26 cellular contexts compared by ENCODE assay signal in the genomic region with DNA sequence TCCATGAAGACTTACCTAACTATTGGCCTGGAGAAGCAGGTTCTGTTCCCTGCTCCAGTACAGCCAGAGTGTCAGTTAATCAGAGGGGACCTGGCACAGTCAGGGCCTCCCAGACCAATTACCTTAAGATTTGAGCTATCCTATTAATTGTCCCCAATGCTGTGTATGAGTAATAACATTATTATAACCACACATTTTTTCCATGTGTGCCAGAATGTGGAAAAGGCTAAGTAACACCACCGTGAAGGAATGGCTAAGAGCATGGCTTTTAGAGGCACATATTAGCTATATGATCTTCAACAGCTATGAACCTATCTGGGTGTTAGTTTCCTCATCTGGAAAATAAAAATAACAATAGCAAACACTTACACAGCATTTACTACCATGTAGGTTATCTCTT.
"Had no signal": no experiment of that assay in that cellular context is flagged by ENCODE, and none has a peak within 500 bp of the region (broad histone marks: within the 10 kb centered on the region; RNA-seq: fewer than 3 reads in every experiment).

No MANE protein-coding gene starts in this region.

- H3K27me3 ChIP-seq: esophagus muscularis mucosa, heart right ventricle, left lung, neutrophil, pancreas, stomach, thyroid gland, vagina had no signal

- H3K36me3 Mint-ChIP-seq: naive thymus-derived CD8-positive, alpha-beta T cell had no signal

- DNase-seq: dermis blood vessel endothelial cell; effector memory CD4-positive, alpha-beta T cell; foreskin melanocyte; glutamatergic neuron; heart right ventricle; hippocampal formation; left cardiac atrium; left lung; naive thymus-derived CD8-positive, alpha-beta T cell; pancreas; retina; stimulated activated CD4-positive, alpha-beta T cell treated with anti-CD3 and anti-CD28 coated beads, Interleukin-12 subunit alpha, Interleukin-12 subunit beta, amount 100 ng/mL, for 4 hours; stimulated activated CD4-positive, alpha-beta T cell treated with anti-CD3 and anti-CD28 coated beads, Interleukin-1b, Interleukin-23, amount 100 ng/mL, for 48 hours; stimulated activated CD4-positive, alpha-beta T cell treated with anti-CD3 and anti-CD28 coated beads, Interleukin-4, amount 100 ng/mL, for 1 hour; stimulated activated CD8-positive, alpha-beta memory T cell treated with anti-CD3 and anti-CD28 coated beads, Interleukin-4, amount 100 ng/mL, for 48 hours; stimulated activated naive CD4-positive, alpha-beta T cell; stomach; thyroid gland; trophoblast cell had no signal

- H3K36me3 ChIP-seq: esophagus muscularis mucosa, heart right ventricle, left lung, neutrophil, pancreas, stomach, thyroid gland, vagina had no signal

- H3K4me3 ChIP-seq: coronary artery, esophagus muscularis mucosa, heart right ventricle, left lung, pancreas, smooth muscle cell, stomach, thyroid gland, vagina had no signal

- H3K27me3 Mint-ChIP-seq: naive thymus-derived CD8-positive, alpha-beta T cell had no signal

- H3K27ac ChIP-seq: coronary artery, esophagus muscularis mucosa, heart right ventricle, left lung, neutrophil, pancreas, stomach, thyroid gland, vagina had no signal

- H3K9me3 Mint-ChIP-seq: neural crest cell had no signal

- H3K4me1 ChIP-seq: pancreas, thyroid gland had no signal

- H3K4me1 Mint-ChIP-seq: neural crest cell had no signal

- ATAC-seq: heart right ventricle; left cardiac atrium; left lung; naive thymus-derived CD8-positive, alpha-beta T cell; pancreas; sciatic nerve had no signal

- H3K9me3 ChIP-seq: esophagus muscularis mucosa, heart right ventricle, left lung, neutrophil, pancreas, stomach, thyroid gland, vagina had no signal

- H3K4me3 Mint-ChIP-seq: naive thymus-derived CD8-positive, alpha-beta T cell; neural crest cell had no signal
